ENCODE assay signal across 8 cellular contexts in the genomic region with DNA sequence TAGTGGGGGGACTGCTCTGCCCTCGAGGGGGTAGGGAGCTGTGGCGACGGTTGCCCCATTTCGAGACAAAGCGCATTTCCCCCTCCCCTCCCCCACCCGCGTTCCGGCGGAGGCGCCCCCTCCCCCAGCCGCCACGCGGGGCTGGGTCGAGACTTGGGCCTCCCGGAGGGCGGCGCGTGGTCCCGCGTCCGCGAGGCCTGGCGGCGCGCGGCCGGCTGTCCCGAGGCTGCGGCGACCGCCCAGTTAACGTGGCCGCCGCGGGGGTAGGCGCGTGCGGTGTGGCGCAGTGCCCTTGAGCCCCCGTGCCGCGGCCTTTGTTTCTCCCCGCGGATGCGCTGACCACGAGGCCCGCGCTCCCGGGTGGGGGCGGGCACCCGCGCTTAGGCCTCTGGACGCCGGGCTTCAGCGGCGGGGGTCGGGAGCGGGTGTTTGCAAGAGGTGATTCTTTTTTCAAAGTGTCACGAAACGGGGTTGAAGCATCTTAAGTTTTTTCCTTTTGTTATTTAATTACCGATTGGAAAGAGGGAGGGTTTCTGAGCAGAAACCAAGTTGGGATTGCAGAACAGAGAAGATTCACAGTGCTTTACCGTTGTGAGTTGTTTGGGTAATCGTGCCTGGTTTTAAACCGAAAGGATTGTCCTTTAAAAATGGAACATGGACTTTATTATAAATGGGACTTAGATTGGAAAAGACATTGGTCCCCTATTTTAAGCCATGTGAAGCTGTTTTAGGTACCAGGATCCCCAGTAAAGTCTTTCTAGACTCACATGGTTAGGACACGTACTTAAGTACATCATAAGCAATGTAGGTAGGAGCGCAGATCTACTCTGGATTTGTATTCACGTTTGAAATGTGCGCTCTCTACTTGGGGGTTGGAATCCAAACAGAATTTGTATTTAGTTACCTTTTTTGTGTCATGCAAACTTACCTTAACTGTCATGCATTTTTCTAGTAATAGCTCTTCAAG. TPM values are rescaled to one million over a fixed set of nuclear protein-coding genes. Genes with fewer than 3 reads are reported as not detected.
DNase-seq lines count a peak whose midpoint lies in the region; ATAC-seq and TF ChIP-seq lines count a peak whose summit lies in the region.

No MANE protein-coding gene starts in this region.

- H3K4me3 ChIP-seq in BLaER1 (peak overlapping the region; percentile 90), epithelial cell of proximal tubule (ENCODE audit: low read depth, low read length) (peak overlapping the region; percentile 94), mucosa of stomach (ENCODE audit: low read length) (peak overlapping the region; percentile 82)

- H3K9ac ChIP-seq in BLaER1 (peak overlapping the region; percentile 100), mucosa of stomach (ENCODE audit: low read length) (peak overlapping the region; percentile 90)

- peak; percentile 3 for ATAC-seq in GM21381 (IDR thresholded peaks at IDR 0.05; ENCODE audit: unreplicated experiment)
- peak; percentile 4 for ATAC-seq in stimulated activated memory B cell treated with anti-CD40 and anti-IgM and Interleukin-4, amounts not matched to agents 10 μg/mL and 1 μg/mL and 100 μg/mL, for 72 hours

- H3K27me3 ChIP-seq in BLaER1 (no peaks in the 10 kb centered on the region), mucosa of stomach (ENCODE audit: control insufficient read depth, insufficient read depth, low read length) (no peaks in the 10 kb centered on the region)

- H3K27ac ChIP-seq in BLaER1, result peak overlapping the region; percentile 100

- H3K27me3 Mint-ChIP-seq in stimulated activated memory B cell treated with anti-CD40 and anti-IgM and Interleukin-4, amounts not matched to agents 10 μg/mL and 1 μg/mL and 100 μg/mL, for 72 hours, result no peaks in the 10 kb centered on the region

- H3K36me3 ChIP-seq in BLaER1, result peaks cover 37% of the 10 kb centered on the region
- no peaks in the 10 kb centered on the region for H3K36me3 ChIP-seq in mucosa of stomach (ENCODE audit: control insufficient read depth, insufficient read depth, low read length)

- H3K4me1 ChIP-seq in BLaER1 (peaks cover 33% of the 10 kb centered on the region), mucosa of stomach (ENCODE audit: control insufficient read depth, insufficient read depth, low read length) (peaks cover 4% of the 10 kb centered on the region)

- peak overlapping the region; percentile 89 for H3K4me2 ChIP-seq in BLaER1

- peak overlapping the region; percentile 100 for H3K4me3 Mint-ChIP-seq in stimulated activated memory B cell treated with anti-CD40 and anti-IgM and Interleukin-4, amounts not matched to agents 10 μg/mL and 1 μg/mL and 100 μg/mL, for 72 hours

- peaks cover 53% of the 10 kb centered on the region for H3K36me3 Mint-ChIP-seq in stimulated activated memory B cell treated with anti-CD40 and anti-IgM and Interleukin-4, amounts not matched to agents 10 μg/mL and 1 μg/mL and 100 μg/mL, for 72 hours

- peak; percentile 57 for DNase-seq in NCI-H146 (lab: John Stamatoyannopoulos, UW)
- DNase-seq in activated CD8-positive, alpha-beta memory T cell treated with anti-CD3 and anti-CD28 coated beads, Interleukin-2, amount 50 U/mL, for 48 hours, result peak; percentile 82
- DNase-seq in epithelial cell of proximal tubule (ENCODE audit: low read depth), result no peak
- DNase-seq in AML-193 (lab: John Stamatoyannopoulos, UW), result no peak

- H3K9me3 ChIP-seq in BLaER1 (no peaks in the 10 kb centered on the region), mucosa of stomach (ENCODE audit: control insufficient read depth, low read length) (no peaks in the 10 kb centered on the region)

- TF ChIP-seq CTCF in epithelial cell of proximal tubule (conservative IDR thresholded peaks at IDR 0.05; ENCODE audit: low read depth, low read length), result no peak

- H3K27ac Mint-ChIP-seq in stimulated activated memory B cell treated with anti-CD40 and anti-IgM and Interleukin-4, amounts not matched to agents 10 μg/mL and 1 μg/mL and 100 μg/mL, for 72 hours, result peak overlapping the region; percentile 100

- no peaks in the 10 kb centered on the region for H3K9me3 Mint-ChIP-seq in stimulated activated memory B cell treated with anti-CD40 and anti-IgM and Interleukin-4, amounts not matched to agents 10 μg/mL and 1 μg/mL and 100 μg/mL, for 72 hours

- peaks cover 54% of the 10 kb centered on the region for H3K4me1 Mint-ChIP-seq in stimulated activated memory B cell treated with anti-CD40 and anti-IgM and Interleukin-4, amounts not matched to agents 10 μg/mL and 1 μg/mL and 100 μg/mL, for 72 hours

- H4K20me1 ChIP-seq in BLaER1, result peaks cover 77% of the 10 kb centered on the region

RNA-seq across cellular contexts. Expression of a gene that starts 0.8 kb away (rescaled TPM):
- total RNA-seq in epithelial cell of proximal tubule, result 139 and 151 TPM in 2 replicates

RNA-seq across cellular contexts. Expression of a gene that starts 1.8 kb away (rescaled TPM):
- 287 and 348 TPM in 2 replicates for total RNA-seq in epithelial cell of proximal tubule

RNA-seq across cellular contexts. Expression of a gene that starts 50.3 kb away (rescaled TPM):
- 75.6 and 98.0 TPM in 2 replicates for total RNA-seq in epithelial cell of proximal tubule

Comparison
In these comparisons a context has a peak if more than half of its experiments do, and no peak if none do; other contexts are left out.
1. DNase-seq: peak in NCI-H146 (single experiment) and activated CD8-positive, alpha-beta memory T cell treated with anti-CD3 and anti-CD28 coated beads, Interleukin-2, amount 50 U/mL, for 48 hours (single experiment); none in epithelial cell of proximal tubule (single experiment) and AML-193 (0 of 2).
2. Peak in every context shown above with its lines, with median percentiles within 50 percentile points of each other: H3K4me3 ChIP-seq.